ENCODE assay signal across 13 cellular contexts in the genomic region with DNA sequence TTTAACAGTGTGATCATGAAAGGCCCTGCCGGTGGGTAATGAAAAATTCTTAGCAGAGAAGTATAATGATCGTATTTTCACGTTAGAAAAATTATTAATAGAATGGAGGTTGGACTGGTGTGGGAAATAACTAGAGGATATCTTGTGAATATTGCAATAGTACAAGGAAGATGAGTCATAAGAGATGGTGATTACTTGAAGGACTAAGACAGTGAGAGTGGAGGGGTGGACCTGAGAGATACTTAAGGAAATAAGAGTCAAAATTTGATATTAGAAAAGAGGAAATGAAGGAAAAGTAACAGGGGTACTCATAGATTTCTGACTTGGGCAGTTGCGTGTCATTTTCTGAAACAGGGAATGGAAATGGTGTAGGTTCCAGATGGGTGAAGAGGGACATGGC. TPM values are rescaled to one million over a fixed set of nuclear protein-coding genes. Genes with fewer than 3 reads are reported as not detected.
DNase-seq lines count a peak whose midpoint lies in the region; ATAC-seq and TF ChIP-seq lines count a peak whose summit lies in the region.
"Had no signal": no experiment of that assay in that cellular context is flagged by ENCODE, and none has a peak within 500 bp of the region (broad histone marks: within the 10 kb centered on the region; RNA-seq: fewer than 3 reads in every experiment).

No MANE protein-coding gene starts in this region.

- no peaks in the 10 kb centered on the region for H3K9me3 Mint-ChIP-seq in activated naive CD4-positive, alpha-beta T cell treated with anti-CD3 and anti-CD28 coated beads, Interleukin-2, amount 10 ng/mL, durations not matched to agents 7 days and 5 days
- H3K9me3 Mint-ChIP-seq in activated CD4-positive, alpha-beta memory T cell treated with anti-CD3 and anti-CD28 coated beads for 36 hours: no peaks in the 10 kb centered on the region

- ATAC-seq in HG02981 (IDR thresholded peaks at IDR 0.05; ENCODE audit: unreplicated experiment): no peak
- ATAC-seq: heart left ventricle had no signal

- 79% methylated on average over 4 of the region's 4 CpGs for WGBS in suprapubic skin

- H3K4me3 ChIP-seq in fibroblast of villous mesenchyme (ENCODE audit: low read depth, low read length) (no peak overlapping the region), suprapubic skin (no peak overlapping the region)

- H3K27ac ChIP-seq in suprapubic skin: peak overlapping the region; percentile 79
- H3K27ac ChIP-seq: C4-2B, parathyroid adenoma, SJCRH30 had no signal

- no peaks in the 10 kb centered on the region for H3K9me3 ChIP-seq in suprapubic skin
- H3K9me3 ChIP-seq: heart left ventricle, SJCRH30 had no signal

- CTCF ChIA-PET in activated naive CD4-positive, alpha-beta T cell treated with anti-CD3 and anti-CD28 coated beads, Interleukin-2, amount 10 ng/mL, durations not matched to agents 7 days and 5 days (lab: Charles Lee): no interaction called here
- CTCF ChIA-PET in activated CD4-positive, alpha-beta memory T cell treated with anti-CD3 and anti-CD28 coated beads for 36 hours (lab: Charles Lee): no interaction called here

- POLR2A ChIA-PET in activated CD4-positive, alpha-beta memory T cell treated with anti-CD3 and anti-CD28 coated beads for 36 hours (lab: Charles Lee): no interaction called here

- TF ChIP-seq CTCF in fibroblast of villous mesenchyme (IDR thresholded peaks at IDR 0.05; ENCODE audit: insufficient read depth, low read depth, low read length) (no peak), suprapubic skin (IDR thresholded peaks at IDR 0.05) (no peak)

- H3K27me3 ChIP-seq in suprapubic skin: no peaks in the 10 kb centered on the region
- H3K27me3 ChIP-seq: heart left ventricle, SJCRH30 had no signal

- peaks cover 6% of the 10 kb centered on the region for H3K27me3 Mint-ChIP-seq in activated naive CD4-positive, alpha-beta T cell treated with anti-CD3 and anti-CD28 coated beads, Interleukin-2, amount 10 ng/mL, durations not matched to agents 7 days and 5 days
- no peaks in the 10 kb centered on the region for H3K27me3 Mint-ChIP-seq in activated CD4-positive, alpha-beta memory T cell treated with anti-CD3 and anti-CD28 coated beads for 36 hours

- H3K36me3 ChIP-seq in suprapubic skin: no peaks in the 10 kb centered on the region
- H3K36me3 ChIP-seq: heart left ventricle, SJCRH30 had no signal

- peak overlapping the region; percentile 9 for H3K27ac Mint-ChIP-seq in activated naive CD4-positive, alpha-beta T cell treated with anti-CD3 and anti-CD28 coated beads, Interleukin-2, amount 10 ng/mL, durations not matched to agents 7 days and 5 days
- H3K27ac Mint-ChIP-seq in activated CD4-positive, alpha-beta memory T cell treated with anti-CD3 and anti-CD28 coated beads for 36 hours: no peak overlapping the region

- no peak for TF ChIP-seq POLR2A in suprapubic skin (IDR thresholded peaks at IDR 0.05)

- no peak for DNase-seq in activated naive CD4-positive, alpha-beta T cell treated with anti-CD3 and anti-CD28 coated beads, Interleukin-2, amount 10 ng/mL, durations not matched to agents 7 days and 5 days
- DNase-seq in activated naive CD4-positive, alpha-beta T cell treated with Interleukin-2 at 50 U/mL for 16 hours: no peak
- DNase-seq in activated CD4-positive, alpha-beta memory T cell treated with anti-CD3 and anti-CD28 coated beads for 36 hours: no peak
- DNase-seq in fibroblast of villous mesenchyme (ENCODE audit: low read depth): peak; percentile 44
- no peak for DNase-seq in suprapubic skin (ENCODE audit: low spot score in 2 of 2)
- DNase-seq in NCI-H69 (lab: John Stamatoyannopoulos, UW): no peak
- no peak for DNase-seq in NCI-H1436 treated with DMSO at 0.1 percent for 48 hours (lab: John Stamatoyannopoulos, UW)
- DNase-seq: heart left ventricle, NCI-H1092, SJCRH30 had no signal

- no peak for TF ChIP-seq EP300 in suprapubic skin (IDR thresholded peaks at IDR 0.05)

- peaks cover 41% of the 10 kb centered on the region for H3K4me1 ChIP-seq in suprapubic skin
- H3K4me1 ChIP-seq: parathyroid adenoma had no signal

- H3K4me3 Mint-ChIP-seq in activated naive CD4-positive, alpha-beta T cell treated with anti-CD3 and anti-CD28 coated beads, Interleukin-2, amount 10 ng/mL, durations not matched to agents 7 days and 5 days: peak overlapping the region; percentile 91
- H3K4me3 Mint-ChIP-seq in activated CD4-positive, alpha-beta memory T cell treated with anti-CD3 and anti-CD28 coated beads for 36 hours: peak overlapping the region; percentile 88

- intact Hi-C loops in activated CD4-positive, alpha-beta memory T cell treated with anti-CD3 and anti-CD28 coated beads for 36 hours (cut with micrococcal nuclease): loop anchor here (5.0 to 10.0 kb wide), 2 partner anchors 417 to 936 kb away; a partner anchor contains a TSS

- peaks cover 40% of the 10 kb centered on the region for H3K4me1 Mint-ChIP-seq in activated naive CD4-positive, alpha-beta T cell treated with anti-CD3 and anti-CD28 coated beads, Interleukin-2, amount 10 ng/mL, durations not matched to agents 7 days and 5 days
- peaks cover 39% of the 10 kb centered on the region for H3K4me1 Mint-ChIP-seq in activated CD4-positive, alpha-beta memory T cell treated with anti-CD3 and anti-CD28 coated beads for 36 hours (ENCODE audit: low read depth)

- H3K36me3 Mint-ChIP-seq in activated naive CD4-positive, alpha-beta T cell treated with anti-CD3 and anti-CD28 coated beads, Interleukin-2, amount 10 ng/mL, durations not matched to agents 7 days and 5 days: no peaks in the 10 kb centered on the region
- H3K36me3 Mint-ChIP-seq in activated CD4-positive, alpha-beta memory T cell treated with anti-CD3 and anti-CD28 coated beads for 36 hours: no peaks in the 10 kb centered on the region

RNA-seq across cellular contexts. Expression of a gene that starts 1.8 kb away (rescaled TPM):
- 10 to 100 TPM in 1 of 2 experiments, 1 to 10 TPM in 1; 9.5 to 10.5 TPM for total RNA-seq in activated CD4-positive, alpha-beta memory T cell treated with anti-CD3 and anti-CD28 coated beads for 36 hours
- total RNA-seq in fibroblast of villous mesenchyme: 72.2 and 148 TPM in 2 replicates
- 10 to 100 TPM; 21.1 to 57.3 (median 37.8) TPM for total RNA-seq in suprapubic skin
